ENCODE assay signal across 9 cellular contexts in genomic region chr4:20254517-20255250, GRCh38.
DNase-seq lines count a peak whose midpoint lies in the region; ATAC-seq, FAIRE-seq and TF ChIP-seq lines count a peak whose summit lies in the region.
"Had no signal": no experiment of that assay in that cellular context is flagged by ENCODE, and none has a peak within 500 bp of the region (broad histone marks: within the 10 kb centered on the region; RNA-seq: fewer than 3 reads in every experiment).

No MANE protein-coding gene starts in this region.

- in situ Hi-C loops in brain microvascular endothelial cell (cut with HindIII; ENCODE audit: low pct_ligation_motif_present, low sequenced_read_pairs): no loop called here

- peaks cover 34% of the 10 kb centered on the region for H3K4me1 ChIP-seq in stomach smooth muscle (ENCODE audit: control insufficient read depth, insufficient read depth, low read length)

- ATAC-seq in GM18909 (IDR thresholded peaks at IDR 0.05; ENCODE audit: poor library complexity, unreplicated experiment): no peak
- ATAC-seq in GM19463 (IDR thresholded peaks at IDR 0.05; ENCODE audit: unreplicated experiment): no peak

- H3K9me3 ChIP-seq in stomach smooth muscle (ENCODE audit: control insufficient read depth in 2 of 2, low read length in 2 of 2): no peaks in the 10 kb centered on the region

- H3K36me3 ChIP-seq in brain microvascular endothelial cell (replicated peaks) (no peaks in the 10 kb centered on the region), stomach smooth muscle (ENCODE audit: control insufficient read depth in 2 of 2, insufficient read depth in 2 of 2, low read length in 2 of 2) (no peaks in the 10 kb centered on the region)

- no peak for TF ChIP-seq CTCF in brain microvascular endothelial cell (IDR thresholded peaks at IDR 0.05; ENCODE audit: low read depth, low read length, missing control alignments)

- DNase-seq in DMS79 treated with DMSO at 0.1 percent for 48 hours (lab: John Stamatoyannopoulos, UW) (peak; percentile 6), DMS79 (lab: John Stamatoyannopoulos, UW) (no peak), brain microvascular endothelial cell (peak; percentile 20), iris pigment epithelial cell (ENCODE audit: low read depth) (peak; percentile 61), HTR-8/SVneo (ENCODE audit: insufficient read length, low spot score) (no peak)

- peak overlapping the region; percentile 73 for H3K4me3 ChIP-seq in brain microvascular endothelial cell (ENCODE audit: low read depth, low read length)
- H3K4me3 ChIP-seq in stomach smooth muscle (ENCODE audit: low read length in 2 of 2): peak overlapping the region; percentile 62 to 80

- peak overlapping the region; percentile 4 for H3K27ac ChIP-seq in brain microvascular endothelial cell
- H3K27ac ChIP-seq in stomach smooth muscle (ENCODE audit: low read length): no peak overlapping the region

- H3K27me3 ChIP-seq in brain microvascular endothelial cell (replicated peaks) (no peaks in the 10 kb centered on the region), stomach smooth muscle (ENCODE audit: control insufficient read depth in 1 of 2, insufficient read depth in 2 of 2, low read length in 2 of 2) (peaks cover 24 to 51% of the 10 kb centered on the region in 2 donors)

- peak overlapping the region; percentile 7 to 42 for H3K9ac ChIP-seq in stomach smooth muscle (ENCODE audit: low read length in 2 of 2)

- FAIRE-seq in HTR-8/SVneo (lab: Jason Lieb, UNC): no peak
- FAIRE-seq: A204.1 had no signal

Comparison
In these comparisons a context has a peak if more than half of its experiments do, and no peak if none do; other contexts are left out.
1. DNase-seq: peak in DMS79 treated with DMSO at 0.1 percent for 48 hours (single experiment), brain microvascular endothelial cell (single experiment) and iris pigment epithelial cell (single experiment); none in DMS79 (single experiment) and HTR-8/SVneo (single experiment).